Comparison of ENCODE assay signal across 8 cellular contexts in genomic region chr1:43368646-43369020, GRCh38. TPM values are rescaled to one million over a fixed set of nuclear protein-coding genes. Genes with fewer than 3 reads are reported as not detected.
DNase-seq lines count a peak whose midpoint lies in the region; ATAC-seq and TF ChIP-seq lines count a peak whose summit lies in the region.

No MANE protein-coding gene starts in this region.

- H3K9ac ChIP-seq in SK-N-SH, result peak overlapping the region; percentile 75

- no peak for TF ChIP-seq EP300 in SK-N-SH (IDR thresholded peaks at IDR 0.05; ENCODE audit: borderline replicate concordance in 1 of 2, low read depth in 1 of 2, low read length in 1 of 2)

- peaks cover 13 to 21% of the 10 kb centered on the region in 2 experiments; a peak in 3 of 4 replicates for H3K4me1 ChIP-seq in SK-N-SH (ENCODE audit: control insufficient read depth in 1 of 2, insufficient read depth in 2 of 2, low read depth in 1 of 2, low read length in 1 of 2)

- H3K27me3 Mint-ChIP-seq in activated T-helper 1 cell treated with anti-CD3 and anti-CD28 coated beads, Interleukin-12 subunit alpha, Interleukin-12 subunit beta, Interleukin-2, Interleukin-4 antibody, amounts not matched to agents 30 ng/mL and 10 ng/mL and 1 ng/mL, durations not matched to agents 14 hours and 24 hours and 36 hours (ENCODE audit: insufficient read depth), result no peaks in the 10 kb centered on the region
- H3K27me3 Mint-ChIP-seq in immature natural killer cell (ENCODE audit: low read depth in 3 of 3), result peaks cover 3 to 7% (median 3%) of the 10 kb centered on the region in 3 donors

- H3K4me3 ChIP-seq in SK-N-SH (ENCODE audit: low read depth in 2 of 2, low read length in 1 of 2), result peak overlapping the region; percentile 66 to 73

- H3K4me2 ChIP-seq in SK-N-SH, result peak overlapping the region; percentile 81

- intact Hi-C loops in activated T-helper 1 cell treated with anti-CD3 and anti-CD28 coated beads, Interleukin-12 subunit alpha, Interleukin-12 subunit beta, Interleukin-2, Interleukin-4 antibody, amounts not matched to agents 30 ng/mL and 10 ng/mL and 1 ng/mL, durations not matched to agents 14 hours and 24 hours and 36 hours (cut with micrococcal nuclease), result loop anchor here (1.0 to 10.0 kb wide), 13 partner anchors 10 to 686 kb away; partner anchors contain the start of genes ATP6V0B, B4GALT2, CDC20 and CFAP57

- H3K27ac Mint-ChIP-seq in activated T-helper 1 cell treated with anti-CD3 and anti-CD28 coated beads, Interleukin-12 subunit alpha, Interleukin-12 subunit beta, Interleukin-2, Interleukin-4 antibody, amounts not matched to agents 30 ng/mL and 10 ng/mL and 1 ng/mL, durations not matched to agents 14 hours and 24 hours and 36 hours, result peak overlapping the region; percentile 85
- peak overlapping the region; percentile 84 to 98 (median 93) for H3K27ac Mint-ChIP-seq in immature natural killer cell

- H3K36me3 ChIP-seq in SK-N-SH (replicated peaks in 1 of 2; ENCODE audit: control insufficient read depth in 1 of 2, insufficient read depth in 2 of 2, low read length in 1 of 2), result peaks cover 18 to 27% of the 10 kb centered on the region in 2 experiments

- H3K27ac ChIP-seq in SK-N-SH (ENCODE audit: low read depth in 2 of 2, low read length in 1 of 2), result peak overlapping the region; percentile 74 to 92
- peak overlapping the region; percentile 96 for H3K27ac ChIP-seq in substantia nigra (ENCODE audit: low read depth, low read length, poor library complexity, severe bottlenecking)

- peaks cover 39% of the 10 kb centered on the region for H3K4me1 Mint-ChIP-seq in activated T-helper 1 cell treated with anti-CD3 and anti-CD28 coated beads, Interleukin-12 subunit alpha, Interleukin-12 subunit beta, Interleukin-2, Interleukin-4 antibody, amounts not matched to agents 30 ng/mL and 10 ng/mL and 1 ng/mL, durations not matched to agents 14 hours and 24 hours and 36 hours (ENCODE audit: low read depth)
- H3K4me1 Mint-ChIP-seq in immature natural killer cell, result peaks cover 44 to 45% of the 10 kb centered on the region in 2 donors

- POLR2A ChIA-PET in SK-N-SH (lab: Yijun Ruan, JAX), result interaction anchor here (0.8 to 1.8 kb wide), 3 partner anchors 10 to 14 kb away, joined by 3 to 8 read pairs (median 3); partner anchors contain the start of gene CDC20

- H3K79me2 ChIP-seq in SK-N-SH (ENCODE audit: insufficient read depth), result peaks cover 66% of the 10 kb centered on the region

- H3F3A ChIP-seq in SK-N-SH (replicated peaks; ENCODE audit: insufficient read depth), result peaks cover 43% of the 10 kb centered on the region

- TF ChIP-seq RAD21 in SK-N-SH (IDR thresholded peaks at IDR 0.05; ENCODE audit: low read length), result no peak

- CTCF ChIA-PET in SK-N-SH (lab: Yijun Ruan, JAX), result interaction anchor here (0.8 to 1.7 kb wide), 5 partner anchors 8 to 142 kb away, joined by 3 to 9 read pairs (median 4); partner anchors contain the start of gene CDC20

- H3K4me3 Mint-ChIP-seq in activated T-helper 1 cell treated with anti-CD3 and anti-CD28 coated beads, Interleukin-12 subunit alpha, Interleukin-12 subunit beta, Interleukin-2, Interleukin-4 antibody, amounts not matched to agents 30 ng/mL and 10 ng/mL and 1 ng/mL, durations not matched to agents 14 hours and 24 hours and 36 hours, result peak overlapping the region; percentile 88
- peak overlapping the region; percentile 91 to 93 (median 92) for H3K4me3 Mint-ChIP-seq in immature natural killer cell

- H4K20me1 ChIP-seq in SK-N-SH (ENCODE audit: insufficient read depth), result no peaks in the 10 kb centered on the region

- H2AFZ ChIP-seq in SK-N-SH (ENCODE audit: low read depth), result 0 out of 2 replicates have a peak overlapping the region, but pooled peaks have one; percentile 19

- TF ChIP-seq CTCF in SK-N-SH (IDR thresholded peaks at IDR 0.05), result no peak

- peaks cover 27% of the 10 kb centered on the region for H3K36me3 Mint-ChIP-seq in activated T-helper 1 cell treated with anti-CD3 and anti-CD28 coated beads, Interleukin-12 subunit alpha, Interleukin-12 subunit beta, Interleukin-2, Interleukin-4 antibody, amounts not matched to agents 30 ng/mL and 10 ng/mL and 1 ng/mL, durations not matched to agents 14 hours and 24 hours and 36 hours (ENCODE audit: low read depth)
- peaks cover 0 to 17% (median 5%) of the 10 kb centered on the region in 3 donors for H3K36me3 Mint-ChIP-seq in immature natural killer cell

- H3K9me3 Mint-ChIP-seq in activated T-helper 1 cell treated with anti-CD3 and anti-CD28 coated beads, Interleukin-12 subunit alpha, Interleukin-12 subunit beta, Interleukin-2, Interleukin-4 antibody, amounts not matched to agents 30 ng/mL and 10 ng/mL and 1 ng/mL, durations not matched to agents 14 hours and 24 hours and 36 hours, result no peaks in the 10 kb centered on the region
- H3K9me3 Mint-ChIP-seq in immature natural killer cell, result no peaks in the 10 kb centered on the region

- no peaks in the 10 kb centered on the region for H3K9me2 ChIP-seq in SK-N-SH

- ATAC-seq in SK-N-SH treated with all-trans-retinoic acid at 6 μM for 48 hours (no peak), GM21825 (IDR thresholded peaks at IDR 0.05; ENCODE audit: unreplicated experiment) (no peak)

- 1% methylated on average over 5 of the region's 6 CpGs for WGBS in SK-N-SH (ENCODE audit: low lambda C conversion rate)

- DNase-seq in SK-N-SH (no peak), immature natural killer cell (no peak), substantia nigra (lab: John Stamatoyannopoulos, UW) (no peak), HPDE6-E6E7 (ENCODE audit: extremely low spot score) (no peak), NCI-H2171 treated with DMSO at 0.1 percent for 48 hours (lab: John Stamatoyannopoulos, UW) (no peak)
- no peak for DNase-seq in activated T-helper 1 cell treated with anti-CD3 and anti-CD28 coated beads, Interleukin-12 subunit alpha, Interleukin-12 subunit beta, Interleukin-2, Interleukin-4 antibody, amounts not matched to agents 30 ng/mL and 10 ng/mL and 1 ng/mL, durations not matched to agents 14 hours and 24 hours and 36 hours (ENCODE audit: low spot score)

- no peaks in the 10 kb centered on the region for H3K9me3 ChIP-seq in SK-N-SH

- H3K27me3 ChIP-seq in SK-N-SH (ENCODE audit: insufficient read depth), result no peaks in the 10 kb centered on the region

TF ChIP-seq in SK-N-SH, 30 proteins besides CTCF, POLR2A, EP300 and RAD21 (continues in another document):
- TF ChIP-seq MXI1 (IDR thresholded peaks at IDR 0.05; ENCODE audit: low read depth, low read length) (no peak), TEAD4 (IDR thresholded peaks at IDR 0.05; ENCODE audit: borderline replicate concordance, insufficient read depth) (no peak), TCF12 (IDR thresholded peaks at IDR 0.05) (no peak), TAF1 (IDR thresholded peaks at IDR 0.05; ENCODE audit: borderline replicate concordance, low read depth, low read length) (no peak), SIN3A (IDR thresholded peaks at IDR 0.05; ENCODE audit: borderline replicate concordance, low read depth, low read length) (no peak)

RNA-seq across cellular contexts. Expression of gene ELOVL1, which starts 0.8 kb away (rescaled TPM):
- polyA plus RNA-seq in SK-N-SH (2012; rRNA removed) (127 and 182 TPM in 2 replicates), immature natural killer cell (100 to 1,000 TPM in 2 of 3 donors, 10 to 100 TPM in 1; 99.8 to 189 (median 113) TPM)
- 90.5 and 113 TPM in 2 replicates for polyA plus RNA-seq in SK-N-SH (2012; cell fraction: cytosol; rRNA removed)
- 75.9 and 117 TPM in 2 replicates for polyA plus RNA-seq in SK-N-SH (2012; cell fraction: nucleus; rRNA removed)
- total RNA-seq in activated T-helper 1 cell treated with anti-CD3 and anti-CD28 coated beads, Interleukin-12 subunit alpha, Interleukin-12 subunit beta, Interleukin-2, Interleukin-4 antibody, amounts not matched to agents 30 ng/mL and 10 ng/mL and 1 ng/mL, durations not matched to agents 14 hours and 24 hours and 36 hours, result 81.8 and 85.7 TPM in 2 replicates

RNA-seq across cellular contexts. Expression of gene CDC20, which starts 9.9 kb away (rescaled TPM):
- polyA plus RNA-seq in SK-N-SH (2012; rRNA removed) (56.1 and 82.7 TPM in 2 replicates), immature natural killer cell (1 to 10 TPM in 2 of 3 donors, under 1 TPM in 1; 0.69 to 4.0 (median 3.0) TPM)
- polyA plus RNA-seq in SK-N-SH (2012; cell fraction: cytosol; rRNA removed), result 36.0 and 52.4 TPM in 2 replicates
- 56.6 and 58.4 TPM in 2 replicates for polyA plus RNA-seq in SK-N-SH (2012; cell fraction: nucleus; rRNA removed)
- total RNA-seq in activated T-helper 1 cell treated with anti-CD3 and anti-CD28 coated beads, Interleukin-12 subunit alpha, Interleukin-12 subunit beta, Interleukin-2, Interleukin-4 antibody, amounts not matched to agents 30 ng/mL and 10 ng/mL and 1 ng/mL, durations not matched to agents 14 hours and 24 hours and 36 hours, result 82.9 and 91.8 TPM in 2 replicates

RNA-seq across cellular contexts. Expression of gene MED8, which starts 21.0 kb away (rescaled TPM):
- polyA plus RNA-seq in SK-N-SH (2012; rRNA removed) (33.7 and 42.9 TPM in 2 replicates), immature natural killer cell (10 to 100 TPM; 24.8 to 43.3 (median 31.4) TPM)
- 36.8 and 38.5 TPM in 2 replicates for polyA plus RNA-seq in SK-N-SH (2012; cell fraction: cytosol; rRNA removed)
- 38.9 and 52.9 TPM in 2 replicates for polyA plus RNA-seq in SK-N-SH (2012; cell fraction: nucleus; rRNA removed)
- total RNA-seq in activated T-helper 1 cell treated with anti-CD3 and anti-CD28 coated beads, Interleukin-12 subunit alpha, Interleukin-12 subunit beta, Interleukin-2, Interleukin-4 antibody, amounts not matched to agents 30 ng/mL and 10 ng/mL and 1 ng/mL, durations not matched to agents 14 hours and 24 hours and 36 hours, result 43.0 and 48.5 TPM in 2 replicates

RNA-seq across cellular contexts. Expression of gene SZT2, which starts 21.1 kb away (rescaled TPM):
- 11.1 and 12.9 TPM in 2 replicates for polyA plus RNA-seq in SK-N-SH (2012; rRNA removed)
- polyA plus RNA-seq in SK-N-SH (2012; cell fraction: cytosol; rRNA removed), result 2.8 and 4.0 TPM in 2 replicates
- polyA plus RNA-seq in SK-N-SH (2012; cell fraction: nucleus; rRNA removed), result 52.0 and 57.1 TPM in 2 replicates
- total RNA-seq in activated T-helper 1 cell treated with anti-CD3 and anti-CD28 coated beads, Interleukin-12 subunit alpha, Interleukin-12 subunit beta, Interleukin-2, Interleukin-4 antibody, amounts not matched to agents 30 ng/mL and 10 ng/mL and 1 ng/mL, durations not matched to agents 14 hours and 24 hours and 36 hours, result 59.2 and 64.5 TPM in 2 replicates
- polyA plus RNA-seq in immature natural killer cell, result 1 to 10 TPM; 3.4 to 8.3 (median 4.5) TPM

RNA-seq across cellular contexts. Expression of gene MPL, which starts 31.0 kb away (rescaled TPM):
- polyA plus RNA-seq in SK-N-SH (2012; rRNA removed) (not detected in 2 replicates), immature natural killer cell (under 1 TPM in 1 of 3 donors, not detected in 2; 0.57 TPM)
- not detected in 2 replicates for polyA plus RNA-seq in SK-N-SH (2012; cell fraction: cytosol; rRNA removed)
- not detected in 2 replicates for polyA plus RNA-seq in SK-N-SH (2012; cell fraction: nucleus; rRNA removed)
- not detected in 2 replicates for total RNA-seq in activated T-helper 1 cell treated with anti-CD3 and anti-CD28 coated beads, Interleukin-12 subunit alpha, Interleukin-12 subunit beta, Interleukin-2, Interleukin-4 antibody, amounts not matched to agents 30 ng/mL and 10 ng/mL and 1 ng/mL, durations not matched to agents 14 hours and 24 hours and 36 hours

Comparison
In these comparisons a context has a peak if more than half of its experiments do, and no peak if none do; other contexts are left out.
1. RNA of gene CDC20, which starts 9.9 kb away (polyA plus RNA-seq): 36.0 to 82.7 TPM in SK-N-SH; 0.69 to 4.0 TPM in immature natural killer cell; every median in the first group is over 4 times any median in the second.